ENCODE assay signal across 8 cellular contexts in the genomic region with DNA sequence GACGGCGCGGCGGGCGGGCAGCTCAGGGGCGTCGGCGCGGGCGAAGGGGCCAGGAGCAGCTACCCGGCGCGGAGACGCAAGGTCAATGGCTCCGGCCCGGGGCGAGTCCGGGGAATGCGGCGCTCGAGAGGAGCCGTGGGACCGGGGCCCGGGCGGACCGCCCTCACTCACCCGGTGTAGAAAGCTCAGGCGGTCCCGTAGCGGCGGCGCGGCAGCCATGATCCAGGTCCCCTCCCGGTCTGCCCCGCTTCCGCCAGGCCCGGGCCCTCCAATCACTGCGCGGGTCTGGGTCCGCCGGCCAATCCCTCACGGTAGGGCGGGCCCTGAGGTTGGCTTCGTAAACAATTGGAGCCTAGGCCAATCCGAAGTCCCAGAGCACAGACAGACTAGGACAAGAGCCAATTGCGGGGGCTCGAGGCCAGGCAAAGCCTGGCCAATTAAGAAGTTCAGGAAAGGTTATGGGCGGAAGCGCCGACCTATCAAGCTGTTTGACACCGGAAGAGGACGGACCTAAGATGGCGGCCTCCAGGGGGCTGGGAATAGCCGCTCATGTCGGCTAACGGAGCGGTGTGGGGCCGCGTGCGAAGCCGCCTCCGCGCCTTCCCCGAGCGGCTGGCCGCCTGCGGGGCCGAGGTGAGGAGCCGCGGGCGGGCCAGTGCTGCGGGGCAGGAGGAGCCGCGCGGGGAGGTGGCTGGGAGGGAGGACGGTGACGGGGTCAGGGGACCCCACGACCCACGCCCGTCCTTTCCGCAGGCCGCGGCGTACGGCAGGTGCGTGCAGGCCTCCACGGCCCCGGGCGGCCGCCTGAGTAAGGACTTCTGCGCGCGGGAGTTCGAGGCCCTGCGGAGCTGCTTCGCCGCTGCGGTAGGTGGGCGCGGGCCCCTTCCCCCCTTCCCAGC. TPM values are rescaled to one million over a fixed set of nuclear protein-coding genes. Genes with fewer than 3 reads are reported as not detected.
DNase-seq lines count a peak whose midpoint lies in the region; ATAC-seq lines count a peak whose summit lies in the region.

A gene with protein sequence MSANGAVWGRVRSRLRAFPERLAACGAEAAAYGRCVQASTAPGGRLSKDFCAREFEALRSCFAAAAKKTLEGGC (plus strand): TSS at position 504 of the 899 bp plus-strand sequence. CDS start 46 bp downstream, at position 550.
A gene with protein sequence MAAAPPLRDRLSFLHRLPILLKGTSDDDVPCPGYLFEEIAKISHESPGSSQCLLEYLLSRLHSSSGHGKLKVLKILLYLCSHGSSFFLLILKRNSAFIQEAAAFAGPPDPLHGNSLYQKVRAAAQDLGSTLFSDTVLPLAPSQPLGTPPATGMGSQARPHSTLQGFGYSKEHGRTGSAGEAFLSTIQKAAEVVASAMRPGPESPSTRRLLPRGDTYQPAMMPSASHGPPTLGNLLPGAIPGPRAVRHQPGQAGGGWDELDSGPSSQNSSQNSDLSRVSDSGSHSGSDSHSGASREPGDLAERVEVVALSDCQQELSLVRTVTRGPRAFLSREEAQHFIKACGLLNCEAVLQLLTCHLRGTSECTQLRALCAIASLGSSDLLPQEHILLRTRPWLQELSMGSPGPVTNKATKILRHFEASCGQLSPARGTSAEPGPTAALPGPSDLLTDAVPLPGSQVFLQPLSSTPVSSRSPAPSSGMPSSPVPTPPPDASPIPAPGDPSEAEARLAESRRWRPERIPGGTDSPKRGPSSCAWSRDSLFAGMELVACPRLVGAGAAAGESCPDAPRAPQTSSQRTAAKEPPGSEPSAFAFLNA (minus strand): TSS at position 241 of the 899 bp plus-strand sequence. CDS start 22 bp downstream, at position 219.

- H3K27ac ChIP-seq in temporal lobe (ENCODE audit: low read depth, low read length): no peak within 1 kb of the TSS

- DNase-seq in NCI-H1092 treated with DMSO at 0.1 percent for 48 hours (lab: John Stamatoyannopoulos, UW): peak; percentile 99
- DNase-seq in SKM-1 (lab: John Stamatoyannopoulos, UW; ENCODE audit: unreplicated experiment): peak; percentile 97
- DNase-seq in activated naive CD4-positive, alpha-beta T cell treated with anti-CD3 and anti-CD28 coated beads, Interleukin-2, amount 50 U/mL, for 72 hours (ENCODE audit: low spot score in 2 of 2): peak; percentile 95 to 98
- peak; percentile 97 for DNase-seq in glomerular endothelial cell (ENCODE audit: extremely low read depth, low read depth, low spot score)
- DNase-seq in occipital lobe (lab: John Stamatoyannopoulos, UW): peak; percentile 99

- ATAC-seq in HG02610 (IDR thresholded peaks at IDR 0.05; ENCODE audit: unreplicated experiment): peak; percentile 93
- ATAC-seq in activated naive CD4-positive, alpha-beta T cell treated with anti-CD3 and anti-CD28 coated beads, Interleukin-2, amount 50 U/mL, for 72 hours: peak; percentile 97 to 98

- peak within 1 kb of the TSS; percentile 91 to 99 for H3K27ac Mint-ChIP-seq in activated naive CD4-positive, alpha-beta T cell treated with anti-CD3 and anti-CD28 coated beads, Interleukin-2, amount 50 U/mL, for 72 hours

- no peaks in the 10 kb centered on the region for H3K9me3 Mint-ChIP-seq in activated naive CD4-positive, alpha-beta T cell treated with anti-CD3 and anti-CD28 coated beads, Interleukin-2, amount 50 U/mL, for 72 hours

- peak within 1 kb of the TSS; percentile 90 for H3K4me3 ChIP-seq in GM08714 (ENCODE audit: low read length)

- H3K36me3 Mint-ChIP-seq in activated naive CD4-positive, alpha-beta T cell treated with anti-CD3 and anti-CD28 coated beads, Interleukin-2, amount 50 U/mL, for 72 hours: peaks cover 8 to 18% of the 10 kb centered on the region in 2 donors

RNA-seq across cellular contexts. Expression of the first gene that starts in this region (rescaled TPM):
- 10 to 100 TPM; 50.1 to 52.5 TPM for total RNA-seq in activated naive CD4-positive, alpha-beta T cell treated with anti-CD3 and anti-CD28 coated beads, Interleukin-2, amount 50 U/mL, for 72 hours
- total RNA-seq in glomerular endothelial cell (32.4 and 87.1 TPM in 2 replicates), occipital lobe (7.8 TPM), temporal lobe (12.8 TPM)

RNA-seq across cellular contexts. Expression of the second gene that starts in this region (rescaled TPM):
- total RNA-seq in activated naive CD4-positive, alpha-beta T cell treated with anti-CD3 and anti-CD28 coated beads, Interleukin-2, amount 50 U/mL, for 72 hours: 10 to 100 TPM; 23.2 to 38.7 TPM
- 30.2 and 53.8 TPM in 2 replicates for total RNA-seq in glomerular endothelial cell
- 8.1 TPM for total RNA-seq in occipital lobe
- 10.1 TPM for total RNA-seq in temporal lobe
